27 cellular contexts compared by ENCODE assay signal in the genomic region with DNA sequence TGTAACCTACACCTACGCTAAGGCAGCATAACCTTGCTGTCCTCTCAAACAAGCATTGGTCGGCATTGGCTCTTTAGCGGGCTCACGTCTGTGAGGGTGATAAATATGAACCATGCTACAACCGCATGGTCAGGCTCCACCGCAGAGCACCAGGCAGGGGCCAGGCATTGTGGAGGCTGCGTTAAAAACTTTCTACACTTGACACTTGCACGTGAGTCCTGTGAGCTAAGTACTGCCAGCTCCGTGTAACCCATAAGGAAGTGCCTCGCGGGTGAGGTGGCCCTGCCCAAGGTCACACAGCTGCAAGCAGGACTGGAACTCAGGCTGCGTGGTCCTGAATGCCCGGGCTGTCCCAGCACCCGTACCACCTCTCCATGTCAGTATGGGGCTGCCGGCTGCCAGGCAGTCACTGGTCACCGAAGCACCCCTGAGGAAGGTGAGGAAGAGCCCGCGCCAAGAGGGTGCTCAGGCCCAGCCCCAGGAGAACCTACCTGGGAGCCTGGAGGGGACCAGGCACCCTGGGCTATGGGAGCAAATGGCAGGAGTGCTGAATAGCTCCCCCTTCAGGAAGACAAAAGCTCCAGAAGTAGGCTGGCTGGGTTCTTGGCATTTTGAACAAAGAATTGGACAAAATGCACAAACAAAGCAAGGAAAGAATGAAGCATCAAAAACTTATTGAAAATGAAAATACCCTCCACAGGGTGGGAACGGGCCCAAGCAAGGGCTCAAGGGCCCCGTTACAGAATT.
DNase-seq lines count a peak whose midpoint lies in the region; ATAC-seq and TF ChIP-seq lines count a peak whose summit lies in the region.
"Had no signal": no experiment of that assay in that cellular context is flagged by ENCODE, and none has a peak within 500 bp of the region (broad histone marks: within the 10 kb centered on the region; RNA-seq: fewer than 3 reads in every experiment).

No MANE protein-coding gene starts in this region.

- intact Hi-C loops in OCI-LY7 (cut with micrococcal nuclease; ENCODE audit: unreplicated experiment) (no loop called here), mucosa of descending colon (cut with DNase I, micrococcal nuclease) (no loop called here)
- intact Hi-C loops in activated T-helper 2 cell treated with anti-CD3 and anti-CD28 coated beads, Interferon-gamma antibody, Interleukin-2, Interleukin-4, amounts not matched to agents 10 μg/mL and 5 μg/mL and 100 μg/mL, durations not matched to agents 14 hours and 24 hours and 36 hours (cut with micrococcal nuclease): no loop called here

- no peak overlapping the region for H3K4me3 Mint-ChIP-seq in activated T-helper 2 cell treated with anti-CD3 and anti-CD28 coated beads, Interferon-gamma antibody, Interleukin-2, Interleukin-4, amounts not matched to agents 10 μg/mL and 5 μg/mL and 100 μg/mL, durations not matched to agents 14 hours and 24 hours and 36 hours (ENCODE audit: low read depth)
- H3K4me3 Mint-ChIP-seq: activated naive CD4-positive, alpha-beta T cell treated with anti-CD3 and anti-CD28 coated beads, Interleukin-2, amount 50 U/mL, for 24 hours; activated T-helper 1 cell treated with anti-CD3 and anti-CD28 coated beads, Interleukin-12 subunit alpha, Interleukin-12 subunit beta, Interleukin-2, Interleukin-4 antibody, amounts not matched to agents 30 ng/mL and 10 ng/mL and 1 ng/mL, durations not matched to agents 14 hours and 24 hours and 36 hours; CD14-positive monocyte; nephron progenitor cell had no signal

- peak; percentile 4 for DNase-seq in AG20443 (ENCODE audit: low spot score)
- DNase-seq in GM12864 (ENCODE audit: low read depth): no peak
- no peak for DNase-seq in OCI-LY7 (ENCODE audit: low spot score)
- DNase-seq in mucosa of descending colon: no peak
- no peak for DNase-seq in H4 (ENCODE audit: low spot score)
- no peak for DNase-seq in activated T-helper 2 cell treated with anti-CD3 and anti-CD28 coated beads, Interferon-gamma antibody, Interleukin-2, Interleukin-4, amounts not matched to agents 10 μg/mL and 5 μg/mL and 100 μg/mL, durations not matched to agents 14 hours and 24 hours and 36 hours (ENCODE audit: low spot score)
- DNase-seq in DMS153 (lab: John Stamatoyannopoulos, UW): no peak
- DNase-seq in NOMO-1 (lab: John Stamatoyannopoulos, UW; ENCODE audit: unreplicated experiment in 2 of 2): no peak
- DNase-seq: effector CD4-positive, alpha-beta T cell; HCEC 1CT; heart right ventricle; lower lobe of right lung; MV-4-11; NCI-H524 treated with DMSO at 0.1 percent for 48 hours; nephron progenitor cell; Peyer's patch; stimulated activated CD4-positive, alpha-beta T cell treated with anti-CD3 and anti-CD28 coated beads, Interleukin-2, amount 100 ng/mL, for 24 hours; SW 1271; T1000; trophoblast cell had no signal

- no peaks in the 10 kb centered on the region for H4K20me1 ChIP-seq in OCI-LY7 (ENCODE audit: insufficient read depth, low read length)

- CTCF ChIA-PET in OCI-LY7 (lab: Charles Lee; ENCODE audit: unreplicated experiment): no interaction called here

- no peak overlapping the region for H2AFZ ChIP-seq in OCI-LY7 (ENCODE audit: low read length)
- H2AFZ ChIP-seq: parathyroid adenoma had no signal

- POLR2A ChIA-PET in OCI-LY7 (lab: Charles Lee): no interaction called here

- peak; percentile 1 for TF ChIP-seq CTCF in GM12864 (IDR thresholded peaks at IDR 0.05; ENCODE audit: low read depth, low read length, missing control alignments)
- TF ChIP-seq CTCF in OCI-LY7 (conservative IDR thresholded peaks at IDR 0.05; ENCODE audit: low read length): peak; percentile 39
- no peak for TF ChIP-seq CTCF in mucosa of descending colon (IDR thresholded peaks at IDR 0.05)

- H3K4me3 ChIP-seq in GM12864 (ENCODE audit: low read depth, low read length) (no peak overlapping the region), OCI-LY7 (ENCODE audit: low read depth, low read length, poor library complexity, severe bottlenecking) (no peak overlapping the region), mucosa of descending colon (no peak overlapping the region)
- H3K4me3 ChIP-seq: breast epithelium, heart right ventricle, lower lobe of right lung, Peyer's patch, right atrium auricular region had no signal

- no peaks in the 10 kb centered on the region for H3K9me3 Mint-ChIP-seq in activated T-helper 2 cell treated with anti-CD3 and anti-CD28 coated beads, Interferon-gamma antibody, Interleukin-2, Interleukin-4, amounts not matched to agents 10 μg/mL and 5 μg/mL and 100 μg/mL, durations not matched to agents 14 hours and 24 hours and 36 hours
- H3K9me3 Mint-ChIP-seq: activated naive CD4-positive, alpha-beta T cell treated with anti-CD3 and anti-CD28 coated beads, Interleukin-2, amount 50 U/mL, for 24 hours; activated T-helper 1 cell treated with anti-CD3 and anti-CD28 coated beads, Interleukin-12 subunit alpha, Interleukin-12 subunit beta, Interleukin-2, Interleukin-4 antibody, amounts not matched to agents 30 ng/mL and 10 ng/mL and 1 ng/mL, durations not matched to agents 14 hours and 24 hours and 36 hours had no signal

- H3K36me3 ChIP-seq in OCI-LY7 (ENCODE audit: insufficient read depth, low read length) (no peaks in the 10 kb centered on the region), mucosa of descending colon (ENCODE audit: low read depth) (no peaks in the 10 kb centered on the region)
- H3K36me3 ChIP-seq: breast epithelium, heart right ventricle, lower lobe of right lung, Peyer's patch, right atrium auricular region had no signal

- H3K4me1 ChIP-seq in OCI-LY7 (ENCODE audit: insufficient read depth, low read length, poor library complexity, severe bottlenecking) (no peaks in the 10 kb centered on the region), mucosa of descending colon (ENCODE audit: low read depth) (no peaks in the 10 kb centered on the region)
- H3K4me1 ChIP-seq: breast epithelium, heart right ventricle, lower lobe of right lung, parathyroid adenoma, Peyer's patch, right atrium auricular region had no signal

- H3K4me2 ChIP-seq in OCI-LY7 (ENCODE audit: low read length): no peak overlapping the region

- H3K79me2 ChIP-seq in OCI-LY7 (ENCODE audit: insufficient read depth, low read depth, low read length): no peaks in the 10 kb centered on the region
- H3K79me2 ChIP-seq: parathyroid adenoma had no signal

- no peaks in the 10 kb centered on the region for H3K27me3 Mint-ChIP-seq in activated T-helper 2 cell treated with anti-CD3 and anti-CD28 coated beads, Interferon-gamma antibody, Interleukin-2, Interleukin-4, amounts not matched to agents 10 μg/mL and 5 μg/mL and 100 μg/mL, durations not matched to agents 14 hours and 24 hours and 36 hours (ENCODE audit: low read depth)

- H3K4me1 Mint-ChIP-seq in activated T-helper 2 cell treated with anti-CD3 and anti-CD28 coated beads, Interferon-gamma antibody, Interleukin-2, Interleukin-4, amounts not matched to agents 10 μg/mL and 5 μg/mL and 100 μg/mL, durations not matched to agents 14 hours and 24 hours and 36 hours (ENCODE audit: low read depth): no peaks in the 10 kb centered on the region
- H3K4me1 Mint-ChIP-seq: activated naive CD4-positive, alpha-beta T cell treated with anti-CD3 and anti-CD28 coated beads, Interleukin-2, amount 50 U/mL, for 24 hours; CD14-positive monocyte had no signal

- H3K36me3 Mint-ChIP-seq in activated T-helper 2 cell treated with anti-CD3 and anti-CD28 coated beads, Interferon-gamma antibody, Interleukin-2, Interleukin-4, amounts not matched to agents 10 μg/mL and 5 μg/mL and 100 μg/mL, durations not matched to agents 14 hours and 24 hours and 36 hours (ENCODE audit: low read depth): no peaks in the 10 kb centered on the region
- H3K36me3 Mint-ChIP-seq: activated naive CD4-positive, alpha-beta T cell treated with anti-CD3 and anti-CD28 coated beads, Interleukin-2, amount 50 U/mL, for 24 hours; CD14-positive monocyte had no signal

- peak; percentile 21 for ATAC-seq in mucosa of descending colon
- ATAC-seq: heart right ventricle, lower lobe of right lung had no signal

- BruUV-seq in OCI-LY7 (replicated peaks; lab: Mats Ljungman, UMichigan): no TSS peak

- H3K27ac Mint-ChIP-seq in activated T-helper 2 cell treated with anti-CD3 and anti-CD28 coated beads, Interferon-gamma antibody, Interleukin-2, Interleukin-4, amounts not matched to agents 10 μg/mL and 5 μg/mL and 100 μg/mL, durations not matched to agents 14 hours and 24 hours and 36 hours: no peak overlapping the region
- H3K27ac Mint-ChIP-seq: activated naive CD4-positive, alpha-beta T cell treated with anti-CD3 and anti-CD28 coated beads, Interleukin-2, amount 50 U/mL, for 24 hours; activated T-helper 1 cell treated with anti-CD3 and anti-CD28 coated beads, Interleukin-12 subunit alpha, Interleukin-12 subunit beta, Interleukin-2, Interleukin-4 antibody, amounts not matched to agents 30 ng/mL and 10 ng/mL and 1 ng/mL, durations not matched to agents 14 hours and 24 hours and 36 hours had no signal

- no peaks in the 10 kb centered on the region for H3K9me3 ChIP-seq in OCI-LY7 (ENCODE audit: low read length)
- no peaks in the 10 kb centered on the region for H3K9me3 ChIP-seq in mucosa of descending colon
- H3K9me3 ChIP-seq: breast epithelium, heart right ventricle, lower lobe of right lung, Peyer's patch, right atrium auricular region had no signal

- H3K9me2 ChIP-seq in OCI-LY7 (ENCODE audit: insufficient read depth, low read length): no peaks in the 10 kb centered on the region

- H3K27ac ChIP-seq in OCI-LY7 (ENCODE audit: low read depth, low read length, poor library complexity, severe bottlenecking): no peak overlapping the region
- H3K27ac ChIP-seq: breast epithelium, epithelial cell of prostate, heart right ventricle, lower lobe of right lung, parathyroid adenoma, Peyer's patch, right atrium auricular region had no signal
